25 cellular contexts compared by ENCODE assay signal in genomic region chr16:87922250-87922871, GRCh38. TPM values are rescaled to one million over a fixed set of nuclear protein-coding genes. Genes with fewer than 3 reads are reported as not detected.
DNase-seq lines count a peak whose midpoint lies in the region; ATAC-seq and TF ChIP-seq lines count a peak whose summit lies in the region.
"Had no signal": no experiment of that assay in that cellular context is flagged by ENCODE, and none has a peak within 500 bp of the region (broad histone marks: within the 10 kb centered on the region; RNA-seq: fewer than 3 reads in every experiment).

No MANE protein-coding gene starts in this region.

- peak overlapping the region; percentile 80 for H2BK5ac ChIP-seq in neuronal stem cell (ENCODE audit: low read length)

- H2BK15ac ChIP-seq in neuronal stem cell (ENCODE audit: low read length): peak overlapping the region; percentile 92

- no peaks in the 10 kb centered on the region for H3K36me3 ChIP-seq in neuronal stem cell (replicated peaks in 1 of 2; ENCODE audit: control insufficient read depth in 2 of 2, insufficient read depth in 2 of 2, low read length in 2 of 2)
- H3K36me3 ChIP-seq: neutrophil had no signal

- H3K9me3 ChIP-seq in neuronal stem cell (replicated peaks in 1 of 2; ENCODE audit: control insufficient read depth in 2 of 2, insufficient read depth in 1 of 2, low read depth in 1 of 2, low read length in 2 of 2): peaks cover 0 to 2% of the 10 kb centered on the region in 2 donors
- H3K9me3 ChIP-seq: neutrophil, psoas muscle had no signal

- no peak overlapping the region for H3K4ac ChIP-seq in neuronal stem cell (ENCODE audit: low read length)

- no peak overlapping the region for H3K27ac ChIP-seq in neuronal stem cell (replicated peaks; ENCODE audit: low read length)
- H3K27ac ChIP-seq: 22Rv1, neutrophil, psoas muscle had no signal

- H2AK5ac ChIP-seq in neuronal stem cell (ENCODE audit: low read depth, low read length): peak overlapping the region; percentile 56

- peaks cover 20% of the 10 kb centered on the region for H3K4me1 Mint-ChIP-seq in glutamatergic neuron (ENCODE audit: low read depth, unreplicated experiment)
- H3K4me1 Mint-ChIP-seq in activated T-cell treated with anti-CD3 and anti-CD28 coated beads, Interleukin-2, amount 50 U/mL, for 4 hours (ENCODE audit: low read depth): peaks cover 8% of the 10 kb centered on the region

- no peak overlapping the region for H3K4me3 ChIP-seq in neuronal stem cell (ENCODE audit: low read length in 2 of 2)
- H3K4me3 ChIP-seq: psoas muscle had no signal

- no peak overlapping the region for H4K91ac ChIP-seq in neuronal stem cell (ENCODE audit: low read depth, low read length, poor library complexity)

- peaks cover 0 to 20% (median 0%) of the 10 kb centered on the region in 3 experiments for H3K27me3 ChIP-seq in neuronal stem cell (ENCODE audit: control insufficient read depth in 3 of 3, insufficient read depth in 3 of 3, low read depth in 1 of 3, low read length in 3 of 3)

- H2BK12ac ChIP-seq in neuronal stem cell (ENCODE audit: low read length): no peak overlapping the region

- peaks cover 5% of the 10 kb centered on the region for H3K9me3 Mint-ChIP-seq in glutamatergic neuron (ENCODE audit: unreplicated experiment)
- no peaks in the 10 kb centered on the region for H3K9me3 Mint-ChIP-seq in activated T-cell treated with anti-CD3 and anti-CD28 coated beads, Interleukin-2, amount 50 U/mL, for 4 hours
- H3K9me3 Mint-ChIP-seq: activated CD4-positive, alpha-beta T cell treated with anti-CD3 and anti-CD28 coated beads, Interleukin-2, amount 10 ng/mL, durations not matched to agents 7 days and 5 days; activated T-cell treated with anti-CD3 and anti-CD28 coated beads, Interleukin-2, amount 50 U/mL, for 72 hours; brain; CD4-positive, CD25-positive, alpha-beta regulatory T cell had no signal

- H3K27ac Mint-ChIP-seq in glutamatergic neuron (ENCODE audit: unreplicated experiment): peak overlapping the region; percentile 38
- H3K27ac Mint-ChIP-seq: activated CD4-positive, alpha-beta T cell treated with anti-CD3 and anti-CD28 coated beads, Interleukin-2, amount 10 ng/mL, durations not matched to agents 7 days and 5 days; activated T-cell treated with anti-CD3 and anti-CD28 coated beads, Interleukin-2, amount 50 U/mL, for 72 hours; CD4-positive, CD25-positive, alpha-beta regulatory T cell had no signal

- H3K4me2 ChIP-seq in neuronal stem cell (ENCODE audit: insufficient read depth, low read length, poor library complexity, severe bottlenecking): no peak overlapping the region

- peaks cover 4 to 11% of the 10 kb centered on the region in 2 donors for H3K4me1 ChIP-seq in neuronal stem cell (ENCODE audit: control insufficient read depth in 2 of 2, insufficient read depth in 1 of 2, low read depth in 1 of 2, low read length in 2 of 2)

- H3K9ac ChIP-seq in neuronal stem cell (ENCODE audit: low read depth, low read length, poor library complexity): no peak overlapping the region

- peak overlapping the region; percentile 57 for H3K18ac ChIP-seq in neuronal stem cell (ENCODE audit: low read length)

- H3K27me3 Mint-ChIP-seq in glutamatergic neuron (ENCODE audit: unreplicated experiment): peaks cover 3% of the 10 kb centered on the region
- peaks cover 20% of the 10 kb centered on the region for H3K27me3 Mint-ChIP-seq in activated T-cell treated with anti-CD3 and anti-CD28 coated beads, Interleukin-2, amount 50 U/mL, for 4 hours (ENCODE audit: low read depth)

- no CpG with 5 or more reads among the region's 14 CpGs for WGBS in neuronal stem cell (ENCODE audit: extremely low coverage in 2 of 2, insufficient read length in 2 of 2, insufficient replicate concordance in 1 of 2), 2 donors

- H3K36me3 Mint-ChIP-seq in glutamatergic neuron (ENCODE audit: unreplicated experiment): no peaks in the 10 kb centered on the region
- no peaks in the 10 kb centered on the region for H3K36me3 Mint-ChIP-seq in activated T-cell treated with anti-CD3 and anti-CD28 coated beads, Interleukin-2, amount 50 U/mL, for 4 hours (ENCODE audit: insufficient read depth)
- H3K36me3 Mint-ChIP-seq: brain; CD4-positive, CD25-positive, alpha-beta regulatory T cell had no signal

- peak overlapping the region; percentile 71 for H3K23ac ChIP-seq in neuronal stem cell (ENCODE audit: low read depth, low read length, poor library complexity)

- H2AFZ ChIP-seq in neuronal stem cell (ENCODE audit: low read length): no peak overlapping the region

- TF ChIP-seq CTCF in glutamatergic neuron (IDR thresholded peaks at IDR 0.05; ENCODE audit: partially characterized antibody, unreplicated experiment): no peak

- H3K14ac ChIP-seq in neuronal stem cell (ENCODE audit: low read length): peak overlapping the region; percentile 33

- DNase-seq in NCI-H1092 treated with DMSO at 0.1 percent for 48 hours (lab: John Stamatoyannopoulos, UW): peak; percentile 20
- no peak for DNase-seq in NCI-H1092 (lab: John Stamatoyannopoulos, UW)
- DNase-seq in NCI-H2171 treated with DMSO at 0.1 percent for 48 hours (lab: John Stamatoyannopoulos, UW): peak; percentile 64
- peak; percentile 31 for DNase-seq in glutamatergic neuron
- DNase-seq in neuronal stem cell (ENCODE audit: low spot score): no peak
- DNase-seq in activated T-cell treated with anti-CD3 and anti-CD28 coated beads, Interleukin-2, amount 50 U/mL, for 4 hours: no peak
- DNase-seq in effector CD4-positive, alpha-beta T cell: no peak
- DNase-seq: activated CD4-positive, alpha-beta T cell treated with anti-CD3 and anti-CD28 coated beads, Interleukin-2, amount 10 ng/mL, durations not matched to agents 7 days and 5 days; activated naive CD4-positive, alpha-beta T cell treated with Interleukin-2 at 50 U/mL for 16 hours; activated T-cell treated with anti-CD3 and anti-CD28 coated beads, Interleukin-2, amount 50 U/mL, for 72 hours; CD4-positive, CD25-positive, alpha-beta regulatory T cell; head of caudate nucleus; Kasumi-1; mesendoderm; MV-4-11; NCI-H1930; NCI-H82; OCI-M1; stimulated activated naive CD8-positive, alpha-beta T cell treated with anti-CD3 and anti-CD28 coated beads, Interleukin-15, Interleukin-2, amounts not matched to agents 100 U/mL and 50 U/mL, for 24 hours had no signal

- ATAC-seq in activated T-cell treated with anti-CD3 and anti-CD28 coated beads, Interleukin-2, amount 50 U/mL, for 4 hours: no peak
- ATAC-seq in GM18517 (IDR thresholded peaks at IDR 0.05; ENCODE audit: unreplicated experiment): no peak
- ATAC-seq: activated T-cell treated with anti-CD3 and anti-CD28 coated beads, Interleukin-2, amount 50 U/mL, for 72 hours; stimulated activated naive CD8-positive, alpha-beta T cell treated with anti-CD3 and anti-CD28 coated beads, Interleukin-15, Interleukin-2, amounts not matched to agents 100 U/mL and 50 U/mL, for 24 hours had no signal

- H3K79me1 ChIP-seq in neuronal stem cell (ENCODE audit: low read depth, low read length): no peaks in the 10 kb centered on the region

- H2BK120ac ChIP-seq in neuronal stem cell (ENCODE audit: low read depth, low read length): no peak overlapping the region

- H4K8ac ChIP-seq in neuronal stem cell (ENCODE audit: low read depth, low read length): no peak overlapping the region

- no peak overlapping the region for H3K4me3 Mint-ChIP-seq in glutamatergic neuron (ENCODE audit: unreplicated experiment)
- H3K4me3 Mint-ChIP-seq in activated T-cell treated with anti-CD3 and anti-CD28 coated beads, Interleukin-2, amount 50 U/mL, for 4 hours: no peak overlapping the region
- H3K4me3 Mint-ChIP-seq: activated CD4-positive, alpha-beta T cell treated with anti-CD3 and anti-CD28 coated beads, Interleukin-2, amount 10 ng/mL, durations not matched to agents 7 days and 5 days; activated T-cell treated with anti-CD3 and anti-CD28 coated beads, Interleukin-2, amount 50 U/mL, for 72 hours; CD4-positive, CD25-positive, alpha-beta regulatory T cell had no signal

RNA-seq across cellular contexts. Expression of gene CA5A, which starts 14.0 kb away (rescaled TPM):
- total RNA-seq in glutamatergic neuron (ENCODE audit: unreplicated experiment): not detected
- not detected for polyA plus RNA-seq in neuronal stem cell (2013, experiment 1 of 2)
- polyA plus RNA-seq in neuronal stem cell (2013, experiment 2 of 2): not detected
- total RNA-seq in activated T-cell treated with anti-CD3 and anti-CD28 coated beads, Interleukin-2, amount 50 U/mL, for 4 hours: under 1 TPM in 1 of 3 donors, not detected in 2; 0.43 TPM
- total RNA-seq: activated CD4-positive, alpha-beta T cell treated with anti-CD3 and anti-CD28 coated beads, Interleukin-2, amount 10 ng/mL, durations not matched to agents 7 days and 5 days; CD4-positive, CD25-positive, alpha-beta regulatory T cell had no signal
- polyA plus RNA-seq: adipose tissue; CD4-positive, CD25-positive, alpha-beta regulatory T cell; psoas muscle had no signal

RNA-seq across cellular contexts. Expression of gene BANP, which starts 28.9 kb away (rescaled TPM):
- total RNA-seq in glutamatergic neuron (ENCODE audit: unreplicated experiment): 25.5 TPM
- 22.7 TPM for polyA plus RNA-seq in neuronal stem cell (2013, experiment 1 of 2)
- 22.7 TPM for polyA plus RNA-seq in neuronal stem cell (2013, experiment 2 of 2)
- total RNA-seq in activated T-cell treated with anti-CD3 and anti-CD28 coated beads, Interleukin-2, amount 50 U/mL, for 4 hours: 10 to 100 TPM; 25.2 to 29.4 (median 25.9) TPM

RNA-seq across cellular contexts. Expression of gene SLC7A5, which starts 53.1 kb away (rescaled TPM):
- total RNA-seq in glutamatergic neuron (ENCODE audit: unreplicated experiment): 205 TPM
- 18.4 TPM for polyA plus RNA-seq in neuronal stem cell (2013, experiment 1 of 2)
- 18.6 TPM for polyA plus RNA-seq in neuronal stem cell (2013, experiment 2 of 2)
- total RNA-seq in activated T-cell treated with anti-CD3 and anti-CD28 coated beads, Interleukin-2, amount 50 U/mL, for 4 hours: 100 to 1,000 TPM; 814 to 984 (median 886) TPM

Comparison
In these comparisons a context has a peak if more than half of its experiments do, and no peak if none do; other contexts are left out.
1. DNase-seq: peak in NCI-H1092 treated with DMSO at 0.1 percent for 48 hours (single experiment), NCI-H2171 treated with DMSO at 0.1 percent for 48 hours (single experiment) and glutamatergic neuron (single experiment); none in NCI-H1092 (single experiment), neuronal stem cell (single experiment), activated T-cell treated with anti-CD3 and anti-CD28 coated beads, Interleukin-2, amount 50 U/mL, for 4 hours (single experiment) and effector CD4-positive, alpha-beta T cell (single experiment).